Comparison of ENCODE assay signal across 21 cellular contexts in the genomic region with DNA sequence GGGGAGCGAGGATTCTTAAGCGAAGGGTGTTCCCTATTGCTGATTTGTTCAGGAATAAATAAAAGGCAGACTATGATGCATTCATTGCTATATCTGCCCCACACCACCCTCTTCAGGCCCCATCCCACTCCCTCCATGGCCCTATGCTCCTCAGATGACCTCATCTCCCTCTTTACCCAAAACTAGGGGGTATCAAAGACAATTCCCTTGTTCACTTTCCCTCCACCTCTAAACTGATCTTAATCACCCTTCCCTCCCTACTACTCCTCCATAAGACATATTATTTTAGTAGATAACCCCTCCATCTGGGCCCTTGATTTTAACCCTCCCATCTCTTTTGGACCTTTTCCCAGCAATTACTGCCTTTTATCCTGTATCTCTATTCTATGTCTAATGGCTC.
"Had no signal": no experiment of that assay in that cellular context is flagged by ENCODE, and none has a peak within 500 bp of the region (broad histone marks: within the 10 kb centered on the region; RNA-seq: fewer than 3 reads in every experiment).

No MANE protein-coding gene starts in this region.

- H3K36me3 ChIP-seq: esophagus muscularis mucosa, gastrocnemius medialis, heart right ventricle, left lung, lower lobe of right lung had no signal

- H3K4me1 ChIP-seq: esophagus muscularis mucosa, gastrocnemius medialis, left lung, lower lobe of right lung had no signal

- H3K9me3 ChIP-seq: gastrocnemius medialis, lower lobe of right lung, mucosa of descending colon had no signal

- DNase-seq: effector CD8-positive, alpha-beta T cell; effector memory CD8-positive, alpha-beta T cell; endodermal cell; foreskin fibroblast; gastrocnemius medialis; glutamatergic neuron; head of caudate nucleus; heart right ventricle; hippocampal formation; left cardiac atrium; left lung; left ventricle myocardium superior; lower lobe of right lung; mesenchymal stem cell; mucosa of descending colon had no signal

- ATAC-seq: effector memory CD8-positive, alpha-beta T cell; gastrocnemius medialis; heart right ventricle; left cardiac atrium; left lung; left ventricle myocardium superior; lower lobe of right lung; mucosa of descending colon had no signal

- H3K27me3 ChIP-seq: gastrocnemius medialis, left lung had no signal

- FAIRE-seq: endometrium, islet of Langerhans, keratinocyte had no signal

- H3K4me3 ChIP-seq: coronary artery, esophagus muscularis mucosa, gastrocnemius medialis, heart right ventricle, left lung, lower lobe of right lung, mucosa of descending colon had no signal

- H3K27ac ChIP-seq: coronary artery, epithelial cell of prostate, esophagus muscularis mucosa, gastrocnemius medialis, heart right ventricle, left lung, lower lobe of right lung had no signal
